15 cellular contexts compared by ENCODE assay signal in genomic region chr18:57657566-57657965, GRCh38. TPM values are rescaled to one million over a fixed set of nuclear protein-coding genes. Genes with fewer than 3 reads are reported as not detected.
A peak's percentile ranks its signal among the peaks of the same experiment; 100 is the strongest.
DNase-seq lines count a peak whose midpoint lies in the region; ATAC-seq and TF ChIP-seq lines count a peak whose summit lies in the region.
"Had no signal": no experiment of that assay in that cellular context is flagged by ENCODE, and none has a peak within 500 bp of the region (broad histone marks: within the 10 kb centered on the region; RNA-seq: fewer than 3 reads in every experiment).

No MANE protein-coding gene starts in this region.

- in situ Hi-C loops in HAP-1 (cut with MboI; ENCODE audit: low sequenced_read_pairs) = no loop called here

- H3K36me3 Mint-ChIP-seq in HFFc6 (ENCODE audit: low read depth) (peaks cover 81% of the 10 kb centered on the region), chondrocyte (ENCODE audit: low read depth) (peaks cover 50% of the 10 kb centered on the region)
- H3K36me3 Mint-ChIP-seq in stimulated activated naive B cell treated with anti-CD40 and anti-IgM and Interleukin-4, amounts not matched to agents 10 μg/mL and 1 μg/mL and 100 μg/mL, for 72 hours = peaks cover 33 to 44% of the 10 kb centered on the region in 2 donors
- H3K36me3 Mint-ChIP-seq in CD8-positive, alpha-beta memory T cell = peaks cover 11 to 16% (median 12%) of the 10 kb centered on the region in 3 donors

- 50 to 58% methylated on average over 1 to 2 of the region's 2 CpGs for WGBS in gastroesophageal sphincter (ENCODE audit: low coverage in 1 of 2), 2 donors

- H3K4me1 Mint-ChIP-seq in HFFc6 (ENCODE audit: low read depth) (peaks cover 24% of the 10 kb centered on the region), chondrocyte (ENCODE audit: low read depth) (peaks cover 18% of the 10 kb centered on the region)
- peaks cover 18 to 28% of the 10 kb centered on the region in 2 donors for H3K4me1 Mint-ChIP-seq in stimulated activated naive B cell treated with anti-CD40 and anti-IgM and Interleukin-4, amounts not matched to agents 10 μg/mL and 1 μg/mL and 100 μg/mL, for 72 hours
- peaks cover 19 to 38% (median 32%) of the 10 kb centered on the region in 3 donors for H3K4me1 Mint-ChIP-seq in CD8-positive, alpha-beta memory T cell

- CTCF ChIA-PET in CD8-positive, alpha-beta memory T cell (lab: Charles Lee) = interaction anchor here (1.2 kb wide), 1 partner anchor 27 kb away, joined by 3 read pairs; no protein-coding TSS in a partner anchor

- TF ChIP-seq CTCF in HFFc6 (IDR thresholded peaks at IDR 0.05) (no peak), chondrocyte (IDR thresholded peaks at IDR 0.05) (no peak), gastroesophageal sphincter (IDR thresholded peaks at IDR 0.05) (no peak)

- H3K27me3 Mint-ChIP-seq in HFFc6 (ENCODE audit: insufficient read depth) (peaks cover 18% of the 10 kb centered on the region), chondrocyte (ENCODE audit: low read depth) (no peaks in the 10 kb centered on the region)
- no peaks in the 10 kb centered on the region for H3K27me3 Mint-ChIP-seq in stimulated activated naive B cell treated with anti-CD40 and anti-IgM and Interleukin-4, amounts not matched to agents 10 μg/mL and 1 μg/mL and 100 μg/mL, for 72 hours
- no peaks in the 10 kb centered on the region for H3K27me3 Mint-ChIP-seq in CD8-positive, alpha-beta memory T cell

- H3K27me3 ChIP-seq in gastroesophageal sphincter = no peaks in the 10 kb centered on the region
- no peaks in the 10 kb centered on the region for H3K27me3 ChIP-seq in CD8-positive, alpha-beta memory T cell (ENCODE audit: insufficient read depth, low read length, poor library complexity, severe bottlenecking)
- no peaks in the 10 kb centered on the region for H3K27me3 ChIP-seq in HAP-1 (ENCODE audit: low read depth)

- H3K4me3 ChIP-seq in gastroesophageal sphincter (no peak overlapping the region), HAP-1 (no peak overlapping the region)
- no peak overlapping the region for H3K4me3 ChIP-seq in CD8-positive, alpha-beta memory T cell (ENCODE audit: low read length)

- TF ChIP-seq EP300 in gastroesophageal sphincter (IDR thresholded peaks at IDR 0.05) = no peak

- H3K4me1 ChIP-seq in gastroesophageal sphincter = peaks cover 0 to 8% (median 0%) of the 10 kb centered on the region in 3 donors
- no peaks in the 10 kb centered on the region for H3K4me1 ChIP-seq in CD8-positive, alpha-beta memory T cell (ENCODE audit: insufficient read depth, low read length)
- no peaks in the 10 kb centered on the region for H3K4me1 ChIP-seq in HAP-1

- H3K9me3 Mint-ChIP-seq in HFFc6 (peaks cover 14% of the 10 kb centered on the region; the same call in 1 of the 2 replicates), chondrocyte (ENCODE audit: low read depth) (peaks cover 10% of the 10 kb centered on the region)
- H3K9me3 Mint-ChIP-seq in stimulated activated naive B cell treated with anti-CD40 and anti-IgM and Interleukin-4, amounts not matched to agents 10 μg/mL and 1 μg/mL and 100 μg/mL, for 72 hours = peaks cover 8% of the 10 kb centered on the region in 2 donors
- H3K9me3 Mint-ChIP-seq in CD8-positive, alpha-beta memory T cell = peaks cover 10 to 13% (median 11%) of the 10 kb centered on the region in 5 donors

- TF ChIP-seq POLR2A in gastroesophageal sphincter (IDR thresholded peaks at IDR 0.05) = no peak

- H3K27ac Mint-ChIP-seq in HFFc6 (peak overlapping the region; percentile 58), chondrocyte (ENCODE audit: unreplicated experiment) (peak overlapping the region; percentile 46)
- H3K27ac Mint-ChIP-seq in stimulated activated naive B cell treated with anti-CD40 and anti-IgM and Interleukin-4, amounts not matched to agents 10 μg/mL and 1 μg/mL and 100 μg/mL, for 72 hours = peak overlapping the region; percentile 62
- H3K27ac Mint-ChIP-seq in CD8-positive, alpha-beta memory T cell = no peak overlapping the region

- ATAC-seq in gastroesophageal sphincter = peak; percentile 51
- no peak for ATAC-seq in stimulated activated naive B cell treated with anti-CD40 and anti-IgM and Interleukin-4, amounts not matched to agents 10 μg/mL and 1 μg/mL and 100 μg/mL, for 72 hours (replicated peaks)
- ATAC-seq: HCT116, Panc1 had no signal

- peaks cover 0 to 13% (median 0%) of the 10 kb centered on the region in 3 donors for H3K9me3 ChIP-seq in gastroesophageal sphincter
- H3K9me3 ChIP-seq in CD8-positive, alpha-beta memory T cell (ENCODE audit: low read length) = no peaks in the 10 kb centered on the region
- H3K9me3 ChIP-seq in HAP-1 = peaks cover 4% of the 10 kb centered on the region; the same call in 1 of the 2 replicates

- H3K4me3 Mint-ChIP-seq in HFFc6 (no peak overlapping the region), chondrocyte (ENCODE audit: unreplicated experiment) (no peak overlapping the region)
- H3K4me3 Mint-ChIP-seq in stimulated activated naive B cell treated with anti-CD40 and anti-IgM and Interleukin-4, amounts not matched to agents 10 μg/mL and 1 μg/mL and 100 μg/mL, for 72 hours = no peak overlapping the region
- no peak overlapping the region for H3K4me3 Mint-ChIP-seq in CD8-positive, alpha-beta memory T cell

- H3K27ac ChIP-seq in gastroesophageal sphincter = no peak overlapping the region
- H3K27ac ChIP-seq in CD8-positive, alpha-beta memory T cell (ENCODE audit: low read depth, low read length) = no peak overlapping the region

- DNase-seq in HFFc6 (no peak), chondrocyte (ENCODE audit: low spot score) (no peak), GOT3 (lab: John Stamatoyannopoulos, UW) (no peak), NCI-H1436 (lab: John Stamatoyannopoulos, UW) (no peak), HAP-1 (ENCODE audit: low spot score in 2 of 2) (no peak)
- DNase-seq in stimulated activated naive B cell treated with anti-CD40 and anti-IgM and Interleukin-4, amounts not matched to agents 10 μg/mL and 1 μg/mL and 100 μg/mL, for 72 hours = no peak
- DNase-seq in CD8-positive, alpha-beta memory T cell = no peak
- DNase-seq: ACHN, KG1, NCI-H1048, NCI-H1694, SHP77 treated with DMSO at 0.1 percent for 48 hours had no signal

- POLR2A ChIA-PET in CD8-positive, alpha-beta memory T cell (lab: Charles Lee) = no interaction called here

- H3K36me3 ChIP-seq in gastroesophageal sphincter (peaks cover 0 to 92% of the 10 kb centered on the region in 2 donors), HAP-1 (replicated peaks) (no peaks in the 10 kb centered on the region)
- H3K36me3 ChIP-seq in CD8-positive, alpha-beta memory T cell (ENCODE audit: insufficient read depth, low read length) = no peaks in the 10 kb centered on the region

RNA-seq across cellular contexts. Expression of gene NARS1, which starts 35.9 kb away (rescaled TPM):
- total RNA-seq in HFFc6 (2021; fragmentation: NEBNext Ultra II Directional; extraction: Animal tissue kit (Norgen Biotek cat#: 25700)) = 100 to 1,000 TPM; 102 to 134 (median 111) TPM
- 101 to 144 TPM (median 140 TPM) in 3 replicates for total RNA-seq in chondrocyte
- total RNA-seq in gastroesophageal sphincter = 100 to 1,000 TPM in 3 of 4 donors, 10 to 100 TPM in 1; 97.6 to 139 (median 116) TPM
- 100 to 1,000 TPM; 113 to 115 TPM for total RNA-seq in CD8-positive, alpha-beta memory T cell
- polyA plus RNA-seq in CD8-positive, alpha-beta memory T cell = 60.3 TPM

Comparison
In these comparisons a context has a peak if more than half of its experiments do, and no peak if none do; other contexts are left out.
1. H3K27ac Mint-ChIP-seq: peak in HFFc6 (single experiment), chondrocyte (single experiment) and stimulated activated naive B cell treated with anti-CD40 and anti-IgM and Interleukin-4, amounts not matched to agents 10 μg/mL and 1 μg/mL and 100 μg/mL, for 72 hours (single experiment); none in CD8-positive, alpha-beta memory T cell (0 of 8).